Comparison of ENCODE assay signal across 8 cellular contexts in genomic region chr6:36724514-36725385, GRCh38. TPM values are rescaled to one million over a fixed set of nuclear protein-coding genes. Genes with fewer than 3 reads are reported as not detected.
A peak's percentile ranks its signal among the peaks of the same experiment; 100 is the strongest.
DNase-seq lines count a peak whose midpoint lies in the region; ATAC-seq, FAIRE-seq and TF ChIP-seq lines count a peak whose summit lies in the region.

No MANE protein-coding gene starts in this region.

- TF ChIP-seq POLR2A in H54 (IDR thresholded peaks at IDR 0.05; ENCODE audit: low read depth, low read length), result no peak

- no peaks in the 10 kb centered on the region for H3K36me3 ChIP-seq in BE2C

- intact Hi-C loops in posterior vena cava (cut with DNase I), result loop anchor here in 1 of 2 donors (5.0 kb wide), 1 partner anchor 42 kb away; no protein-coding TSS in a partner anchor

- no peaks in the 10 kb centered on the region for H3K4me1 ChIP-seq in BE2C

- peak; percentile 74 for TF ChIP-seq CTCF in BE2C (IDR thresholded peaks at IDR 0.05; ENCODE audit: low read depth, low read length)

- ATAC-seq in HG02870 (IDR thresholded peaks at IDR 0.05; ENCODE audit: unreplicated experiment) (no peak), HG03175 (IDR thresholded peaks at IDR 0.05; ENCODE audit: unreplicated experiment) (no peak)

- FAIRE-seq in H54 (lab: Jason Lieb, UNC), result peak; percentile 41

- no peak overlapping the region for H3K4me3 ChIP-seq in BE2C (ENCODE audit: low read depth, low read length)

- DNase-seq in BE2C (peak; percentile 79), H54 (ENCODE audit: insufficient read length, low spot score) (peak; percentile 65), NCI-H69 (lab: John Stamatoyannopoulos, UW) (peak; percentile 88), foreskin melanocyte (peak; percentile 33), posterior vena cava (ENCODE audit: low spot score) (peak; percentile 85)
- peak; percentile 40 for DNase-seq in activated T-cell treated with anti-CD3 and anti-CD28 coated beads, Interleukin-2, amount 50 U/mL, for 1 hour

- no peaks in the 10 kb centered on the region for H3K9me3 ChIP-seq in BE2C

- no peaks in the 10 kb centered on the region for H3K27me3 ChIP-seq in BE2C

RNA-seq across cellular contexts. Expression of gene RAB44, which starts 27.1 kb away (rescaled TPM):
- 0.17 TPM for polyA plus RNA-seq in BE2C (2012; ENCODE audit: insufficient read depth, insufficient read length, low read depth)
- total RNA-seq in posterior vena cava, result under 1 TPM; 0.33 to 0.42 TPM

RNA-seq across cellular contexts. Expression of gene CDKN1A, which starts 46.2 kb away (rescaled TPM):
- polyA plus RNA-seq in BE2C (2012; ENCODE audit: insufficient read depth, insufficient read length, low read depth), result 43.3 TPM
- total RNA-seq in posterior vena cava, result 100 to 1,000 TPM in 1 of 2 donors, 10 to 100 TPM in 1; 87.4 to 195 TPM

Comparison
In these comparisons a context has a peak if more than half of its experiments do, and no peak if none do; other contexts are left out.
1. DNase-seq: peak in every context shown above with its lines; median percentile 88 in NCI-H69; 85 in posterior vena cava; 79 in BE2C; 65 in H54; 40 in activated T-cell treated with anti-CD3 and anti-CD28 coated beads, Interleukin-2, amount 50 U/mL, for 1 hour; 33 in foreskin melanocyte.